ENCODE assay signal across 9 cellular contexts in the genomic region with DNA sequence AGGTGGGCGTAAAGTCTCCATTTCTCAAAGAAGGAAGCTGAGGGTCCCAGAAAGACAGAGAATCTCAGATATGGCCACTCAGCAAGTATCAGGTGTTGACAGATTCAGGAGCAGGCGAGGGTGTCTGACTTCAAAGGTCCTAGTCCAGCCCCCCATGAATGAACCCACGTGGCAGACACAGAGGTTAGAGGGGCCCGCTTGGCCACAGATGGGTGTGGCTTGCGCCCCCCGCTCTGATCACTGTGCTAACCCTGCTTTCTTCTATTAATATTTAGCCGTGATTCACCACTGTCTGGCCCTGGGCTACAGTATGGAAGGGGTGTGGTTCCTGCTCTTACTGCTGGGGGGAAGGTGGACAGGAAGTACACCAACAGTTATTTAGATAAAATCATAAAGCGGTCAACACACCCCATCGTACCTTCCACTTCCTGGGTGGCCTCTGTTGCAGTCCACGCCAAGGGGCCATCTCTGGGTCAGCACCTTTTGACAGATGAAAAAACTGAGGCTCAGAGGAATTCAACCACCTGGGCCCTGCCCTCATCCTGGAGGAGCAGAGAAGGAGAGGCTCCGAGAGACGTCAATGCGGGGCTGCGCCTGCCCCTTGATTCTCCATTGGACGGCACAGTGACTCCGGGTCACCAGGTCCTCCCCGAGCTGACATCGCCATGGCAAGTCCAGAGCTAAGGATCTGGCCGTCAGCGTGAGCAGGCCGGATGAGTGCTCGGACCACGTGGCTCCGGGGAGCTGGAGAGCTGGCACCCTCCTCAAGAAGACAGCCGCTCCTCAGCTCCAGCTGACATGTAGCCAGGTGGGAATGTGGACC.
A peak's percentile ranks its signal among the peaks of the same experiment; 100 is the strongest.
DNase-seq lines count a peak whose midpoint lies in the region; ATAC-seq lines count a peak whose summit lies in the region.
"Had no signal": no experiment of that assay in that cellular context is flagged by ENCODE, and none has a peak within 500 bp of the region (broad histone marks: within the 10 kb centered on the region; RNA-seq: fewer than 3 reads in every experiment).

No MANE protein-coding gene starts in this region.

- peak; percentile 15 for ATAC-seq in stimulated activated naive CD8-positive, alpha-beta T cell treated with anti-CD3 and anti-CD28 coated beads, Interleukin-15, Interleukin-2, amounts not matched to agents 100 U/mL and 50 U/mL, for 24 hours
- ATAC-seq in HG02759 (IDR thresholded peaks at IDR 0.05; ENCODE audit: unreplicated experiment), result no peak
- no peak for ATAC-seq in HG02973 (IDR thresholded peaks at IDR 0.05; ENCODE audit: unreplicated experiment)

- H3K4me3 Mint-ChIP-seq in T-helper 1 cell treated with Interleukin-12 subunit alpha and Interleukin-12 subunit beta and Interleukin-4 antibody, amounts not matched to agents 30 μg/mL and 1 μg/mL, for 36 hours, result no peak overlapping the region

- H3K27ac ChIP-seq in epithelial cell of prostate, result peak overlapping the region; percentile 22

- H3K27me3 Mint-ChIP-seq in T-helper 1 cell treated with Interleukin-12 subunit alpha and Interleukin-12 subunit beta and Interleukin-4 antibody, amounts not matched to agents 30 μg/mL and 1 μg/mL, for 36 hours (ENCODE audit: low read depth), result no peaks in the 10 kb centered on the region

- peaks cover 19% of the 10 kb centered on the region for H3K36me3 ChIP-seq in NT2/D1 (ENCODE audit: insufficient read depth, insufficient read length, low read length)

- H3K4me3 ChIP-seq in NT2/D1 (ENCODE audit: insufficient read length, low read depth), result no peak overlapping the region

- H3K27me3 ChIP-seq in NT2/D1 (ENCODE audit: insufficient read depth, insufficient read length), result no peaks in the 10 kb centered on the region

- H3K9me3 ChIP-seq in NT2/D1 (ENCODE audit: insufficient read depth, low read length), result no peaks in the 10 kb centered on the region

- H3K9ac ChIP-seq in NT2/D1 (ENCODE audit: insufficient read length, low read depth), result peak overlapping the region; percentile 57

- peaks cover 16% of the 10 kb centered on the region for H3K36me3 Mint-ChIP-seq in T-helper 1 cell treated with Interleukin-12 subunit alpha and Interleukin-12 subunit beta and Interleukin-4 antibody, amounts not matched to agents 30 μg/mL and 1 μg/mL, for 36 hours (ENCODE audit: low read depth)

- H3K4me1 ChIP-seq in NT2/D1 (ENCODE audit: insufficient read depth, insufficient read length), result peaks cover 24% of the 10 kb centered on the region

- H3K27ac Mint-ChIP-seq in T-helper 1 cell treated with Interleukin-12 subunit alpha and Interleukin-12 subunit beta and Interleukin-4 antibody, amounts not matched to agents 30 μg/mL and 1 μg/mL, for 36 hours, result peak overlapping the region; percentile 11

- H3K4me1 Mint-ChIP-seq in T-helper 1 cell treated with Interleukin-12 subunit alpha and Interleukin-12 subunit beta and Interleukin-4 antibody, amounts not matched to agents 30 μg/mL and 1 μg/mL, for 36 hours (ENCODE audit: low read depth), result peaks cover 10% of the 10 kb centered on the region

- no peaks in the 10 kb centered on the region for H3K9me3 Mint-ChIP-seq in T-helper 1 cell treated with Interleukin-12 subunit alpha and Interleukin-12 subunit beta and Interleukin-4 antibody, amounts not matched to agents 30 μg/mL and 1 μg/mL, for 36 hours
- H3K9me3 Mint-ChIP-seq: dendritic cell treated with granulocyte-macrophage colony-stimulating factor and Interleukin-4, amounts not matched to agents 40 ng/mL and 50 ng/mL, for 4 days had no signal

- DNase-seq in T-helper 1 cell (no peak), NT2/D1 (ENCODE audit: low read depth, low spot score) (no peak), epithelial cell of prostate (ENCODE audit: low read depth, low spot score) (peak; percentile 27)
- DNase-seq in stimulated activated naive CD8-positive, alpha-beta T cell treated with anti-CD3 and anti-CD28 coated beads, Interleukin-15, Interleukin-2, amounts not matched to agents 100 U/mL and 50 U/mL, for 24 hours, result no peak
- no peak for DNase-seq in activated naive CD4-positive, alpha-beta T cell treated with Interleukin-2 at 50 U/mL for 16 hours
